In genomic region chr13:23656637-23657036, GRCh38 we compare ENCODE assay signal across 10 cellular contexts.
DNase-seq lines count a peak whose midpoint lies in the region; ATAC-seq, FAIRE-seq and TF ChIP-seq lines count a peak whose summit lies in the region.
"Had no signal": no experiment of that assay in that cellular context is flagged by ENCODE, and none has a peak within 500 bp of the region (broad histone marks: within the 10 kb centered on the region; RNA-seq: fewer than 3 reads in every experiment).

No MANE protein-coding gene starts in this region.

- H4K91ac ChIP-seq in H9 (ENCODE audit: insufficient read length, low read depth, low read length) = no peak overlapping the region

- peaks cover 9% of the 10 kb centered on the region; the same call in 1 of the 2 replicates for H3K4me1 ChIP-seq in H9 (ENCODE audit: insufficient read depth, low read length)
- H3K4me1 ChIP-seq: Peyer's patch had no signal

- H2AK5ac ChIP-seq in H9 (ENCODE audit: insufficient read length, low read length) = no peak overlapping the region

- POLR2A ChIA-PET in AG04450 (lab: Yijun Ruan, JAX) = interaction anchor here (0.6 to 1.0 kb wide), 3 partner anchors 15 to 47 kb away, joined by 3 to 4 read pairs (median 4); no protein-coding TSS in a partner anchor

- H3K9me3 Mint-ChIP-seq in H9 = peaks cover 6 to 7% of the 10 kb centered on the region in 2 experiments; a peak in 4 of 5 replicates

- H3K23ac ChIP-seq in H9 (ENCODE audit: insufficient read length, low read depth, low read length) = no peak overlapping the region

- TF ChIP-seq CTCF in AG04450 (IDR thresholded peaks at IDR 0.05; ENCODE audit: low read depth, low read length) (no peak), HFF-Myc (IDR thresholded peaks at IDR 0.05; ENCODE audit: low read depth, low read length, missing control alignments) (no peak), H9 (conservative IDR thresholded peaks at IDR 0.05) (no peak)

- no peak overlapping the region for H3K56ac ChIP-seq in H9 (ENCODE audit: insufficient read length, low read depth, low read length)

- DNase-seq in AG04450 (ENCODE audit: low read depth, low spot score) = peak; percentile 84
- DNase-seq in HFF-Myc (ENCODE audit: extremely low read depth, low read depth) = peak; percentile 56
- DNase-seq in NCI-H774 (lab: John Stamatoyannopoulos, UW) = peak; percentile 41
- DNase-seq in fibroblast of peridontal ligament (ENCODE audit: extremely low read depth) = peak; percentile 92
- DNase-seq in H9 = no peak
- no peak for DNase-seq in H54 (ENCODE audit: insufficient read length, low spot score)
- no peak for DNase-seq in NCI-H446 (lab: John Stamatoyannopoulos, UW)
- DNase-seq: Peyer's patch had no signal

- no peak for FAIRE-seq in H54 (lab: Jason Lieb, UNC)

- H3K14ac ChIP-seq in H9 (ENCODE audit: insufficient read depth, low read length) = no peak overlapping the region

- H3K4me3 ChIP-seq in AG04450 (ENCODE audit: low read depth, low read length) (no peak overlapping the region), HFF-Myc (replicated peaks; ENCODE audit: low read depth, low read length) (no peak overlapping the region)
- H3K4me3 ChIP-seq: adrenal gland, Peyer's patch had no signal

- peaks cover 31 to 44% of the 10 kb centered on the region in 2 experiments for H3K4me1 Mint-ChIP-seq in H9

- no peaks in the 10 kb centered on the region for H3K79me2 ChIP-seq in H9 (ENCODE audit: insufficient read depth, low read length)

- no peaks in the 10 kb centered on the region for H4K20me1 ChIP-seq in H9 (ENCODE audit: control insufficient read depth, insufficient read depth, insufficient read length)

- no peak overlapping the region for H3T11ph ChIP-seq in H9 (ENCODE audit: low read length)

- no peaks in the 10 kb centered on the region for H3K27me3 Mint-ChIP-seq in H9 (ENCODE audit: low read depth)

- no peak overlapping the region for H3K27ac Mint-ChIP-seq in H9

- H3K4me3 Mint-ChIP-seq in H9 = no peak overlapping the region

- H2BK15ac ChIP-seq in H9 (ENCODE audit: low read depth, low read length) = no peak overlapping the region

- no peak overlapping the region for H2BK120ac ChIP-seq in H9 (ENCODE audit: low read depth, low read length, poor library complexity, severe bottlenecking)

- WGBS in H9 (ENCODE audit: extremely low coverage, insufficient read length, low lambda C conversion rate) = no CpG with 5 or more reads among the region's 3 CpGs

- no peak overlapping the region for H3K18ac ChIP-seq in H9 (ENCODE audit: insufficient read length, low read depth, low read length)

- no peak overlapping the region for H3K9ac ChIP-seq in H9 (ENCODE audit: extremely low read depth, insufficient read length, low read length)

- H2AFZ ChIP-seq in H9 (ENCODE audit: low read length) = no peak overlapping the region

- no peak for TF ChIP-seq POLR2A in H54 (IDR thresholded peaks at IDR 0.05; ENCODE audit: low read depth, low read length)

- no peak overlapping the region for H2BK12ac ChIP-seq in H9 (ENCODE audit: insufficient read length, low read depth, low read length)

- no peaks in the 10 kb centered on the region for H3K79me1 ChIP-seq in H9 (ENCODE audit: insufficient read depth, low read depth, low read length, poor library complexity, severe bottlenecking)

- no peak overlapping the region for H2BK20ac ChIP-seq in H9 (ENCODE audit: low read depth, low read length, poor library complexity, severe bottlenecking)

- peak overlapping the region; percentile 25 for H3K27ac ChIP-seq in AG04450 (ENCODE audit: low read depth, low read length)
- H3K27ac ChIP-seq in H9 (ENCODE audit: insufficient read length, low read depth, low read length) = no peak overlapping the region
- H3K27ac ChIP-seq: adrenal gland, Peyer's patch had no signal

- peaks cover 0 to 7% (median 4%) of the 10 kb centered on the region in 3 experiments; a peak in 4 of 7 replicates for H3K36me3 Mint-ChIP-seq in H9 (ENCODE audit: insufficient read depth in 1 of 3, low read depth in 3 of 3)

- H3K4ac ChIP-seq in H9 (ENCODE audit: low read depth, low read length) = no peak overlapping the region

- no peaks in the 10 kb centered on the region for H3K27me3 ChIP-seq in AG04450 (ENCODE audit: control insufficient read depth, insufficient read depth, low read length)
- H3K27me3 ChIP-seq in H9 (ENCODE audit: insufficient read depth, low read length) = no peaks in the 10 kb centered on the region
- H3K27me3 ChIP-seq: adrenal gland, Peyer's patch had no signal

- H3K9me3 ChIP-seq in AG04450 (ENCODE audit: control insufficient read depth, insufficient read depth, low read length) (no peaks in the 10 kb centered on the region; the same call in 1 of the 2 replicates), H9 (ENCODE audit: control insufficient read depth, low read depth, low read length) (no peaks in the 10 kb centered on the region)
- H3K9me3 ChIP-seq: adrenal gland, Peyer's patch had no signal

- CTCF ChIA-PET in AG04450 (lab: Charles Lee) = interaction anchor here (0.6 kb wide), 1 partner anchor 51 kb away, joined by 6 read pairs; no protein-coding TSS in a partner anchor

- no peak overlapping the region for H4K8ac ChIP-seq in H9 (replicated peaks; ENCODE audit: insufficient read length, low read depth, low read length)

- H3K4me2 ChIP-seq in H9 (ENCODE audit: insufficient read depth, insufficient read length, low read length) = no peak overlapping the region

- no peak overlapping the region for H4K5ac ChIP-seq in H9 (ENCODE audit: insufficient read length, low read depth, low read length)

- no peak for ATAC-seq in HG03175 (IDR thresholded peaks at IDR 0.05; ENCODE audit: unreplicated experiment)

- H3K23me2 ChIP-seq in H9 (ENCODE audit: insufficient read length, low read depth, low read length, poor library complexity, severe bottlenecking) = no peaks in the 10 kb centered on the region

- no peak overlapping the region for H2BK5ac ChIP-seq in H9 (ENCODE audit: insufficient read length, low read length)

Comparison
In these comparisons a context has a peak if more than half of its experiments do, and no peak if none do; other contexts are left out.
1. DNase-seq: peak in AG04450 (single experiment), HFF-Myc (single experiment), NCI-H774 (single experiment) and fibroblast of peridontal ligament (single experiment); none in H9 (single experiment), H54 (single experiment) and NCI-H446 (0 of 2).